24 cellular contexts compared by ENCODE assay signal in genomic region chr6:29388533-29388932, GRCh38.
"Had no signal": no experiment of that assay in that cellular context is flagged by ENCODE, and none has a peak within 500 bp of the region (broad histone marks: within the 10 kb centered on the region; RNA-seq: fewer than 3 reads in every experiment).

No MANE protein-coding gene starts in this region.

- H3K9me3 ChIP-seq: stomach, suprapubic skin, testis, thoracic aorta, thyroid gland, tibial artery, tibial nerve, transverse colon, upper lobe of left lung, upper lobe of right lung, uterus, vagina had no signal

- H3K27ac ChIP-seq: stomach, suprapubic skin, testis, thoracic aorta, thyroid gland, tibial artery, tibial nerve, transverse colon, upper lobe of left lung, upper lobe of right lung, uterus, vagina had no signal

- H3K4me1 ChIP-seq: stomach, suprapubic skin, testis, thyroid gland, tibial artery, tibial nerve, transverse colon, upper lobe of left lung, upper lobe of right lung, uterus, vagina had no signal

- H3K36me3 ChIP-seq: stomach, suprapubic skin, thoracic aorta, thyroid gland, tibial artery, tibial nerve, transverse colon, upper lobe of left lung, upper lobe of right lung, uterus, vagina had no signal

- DNase-seq: stimulated activated CD4-positive, alpha-beta T cell treated with anti-CD3 and anti-CD28 coated beads, Interleukin-2, amount 100 ng/mL, for 48 hours; stimulated activated CD4-positive, alpha-beta T cell treated with anti-CD3 and anti-CD28 coated beads, Interleukin-4, amount 100 ng/mL, for 1 hour; stimulated activated CD4-positive, alpha-beta T cell treated with anti-CD3 and anti-CD28 coated beads, Interleukin-4, amount 100 ng/mL, for 24 hours; stimulated activated CD4-positive, alpha-beta T cell treated with anti-CD3 and anti-CD28 coated beads, Interleukin-4, amount 100 ng/mL, for 4 hours; stimulated activated CD8-positive, alpha-beta memory T cell treated with anti-CD3 and anti-CD28 coated beads, Interleukin-4, amount 100 ng/mL, for 48 hours; stimulated activated naive B cell treated with anti-CD40 and anti-IgM and Interleukin-4, amounts not matched to agents 10 μg/mL and 1 μg/mL and 100 μg/mL, for 72 hours; stimulated activated naive CD4-positive, alpha-beta T cell; stimulated activated naive CD4-positive, alpha-beta T cell treated with Interleukin-2 at 50 U/mL for 16 hours; stimulated activated naive CD8-positive, alpha-beta T cell treated with anti-CD3 and anti-CD28 coated beads, Interleukin-15, amount 100 ng/mL, for 72 hours; stimulated activated naive CD8-positive, alpha-beta T cell treated with anti-CD3 and anti-CD28 coated beads, Interleukin-15, Interleukin-2, amounts not matched to agents 100 U/mL and 50 U/mL, for 24 hours; stomach; substantia nigra; testis; thyroid gland; tibial artery; transverse colon; trophoblast cell; upper lobe of left lung; upper lobe of right lung; uterus had no signal

- H3K4me3 ChIP-seq: stomach, suprapubic skin, testis, thoracic aorta, thyroid gland, tibial artery, tibial nerve, transverse colon, upper lobe of left lung, upper lobe of right lung, uterus, vagina had no signal
